22 cellular contexts compared by ENCODE assay signal in genomic region chr3:45272828-45273470, GRCh38. TPM values are rescaled to one million over a fixed set of nuclear protein-coding genes. Genes with fewer than 3 reads are reported as not detected.
A peak's percentile ranks its signal among the peaks of the same experiment; 100 is the strongest.
DNase-seq lines count a peak whose midpoint lies in the region; ATAC-seq and TF ChIP-seq lines count a peak whose summit lies in the region.
"Had no signal": no experiment of that assay in that cellular context is flagged by ENCODE, and none has a peak within 500 bp of the region (broad histone marks: within the 10 kb centered on the region; RNA-seq: fewer than 3 reads in every experiment).

No MANE protein-coding gene starts in this region.

- no peaks in the 10 kb centered on the region for H3K9me3 ChIP-seq in A673 (ENCODE audit: low read depth, low read length, poor library complexity, severe bottlenecking)
- no peaks in the 10 kb centered on the region for H3K9me3 ChIP-seq in effector memory CD4-positive, alpha-beta T cell (ENCODE audit: control insufficient read depth, low read length)

- no peak overlapping the region for H3K4me3 ChIP-seq in A673 (ENCODE audit: low read depth, low read length, poor library complexity, severe bottlenecking)
- no peak overlapping the region for H3K4me3 ChIP-seq in effector memory CD4-positive, alpha-beta T cell (ENCODE audit: insufficient read depth, low read depth, low read length, poor library complexity, severe bottlenecking)
- H3K4me3 ChIP-seq: gastroesophageal sphincter, hepatocyte, SK-N-MC had no signal

- no peak overlapping the region for H3K27ac ChIP-seq in A673 (ENCODE audit: low read depth, low read length, poor library complexity, severe bottlenecking)
- no peak overlapping the region for H3K27ac ChIP-seq in effector memory CD4-positive, alpha-beta T cell (ENCODE audit: insufficient read depth, low read length, poor library complexity, severe bottlenecking)
- H3K27ac ChIP-seq: gastroesophageal sphincter, hepatocyte, SK-N-MC had no signal

- no peaks in the 10 kb centered on the region for H3K27me3 ChIP-seq in A673 (replicated peaks; ENCODE audit: insufficient read depth, low read depth, low read length, poor library complexity)
- peaks cover 3% of the 10 kb centered on the region for H3K27me3 ChIP-seq in effector memory CD4-positive, alpha-beta T cell (replicated peaks; ENCODE audit: control insufficient read depth, insufficient read depth, low read length, poor library complexity, severe bottlenecking)
- H3K27me3 ChIP-seq: gastroesophageal sphincter, hepatocyte had no signal

- peak; percentile 40 for DNase-seq in NCI-H510A treated with DMSO at 0.1 percent for 48 hours (lab: John Stamatoyannopoulos, UW)
- no peak for DNase-seq in NCI-H510A (lab: John Stamatoyannopoulos, UW)
- DNase-seq in NCI-H2171 treated with DMSO at 0.1 percent for 48 hours (lab: John Stamatoyannopoulos, UW): peak; percentile 50
- DNase-seq in cerebellar cortex (ENCODE audit: low spot score): peak; percentile 64
- DNase-seq in pons (ENCODE audit: low spot score): peak; percentile 8
- no peak for DNase-seq in A673 (ENCODE audit: low spot score)
- no peak for DNase-seq in effector memory CD4-positive, alpha-beta T cell
- DNase-seq: activated CD4-positive, alpha-beta memory T cell treated with anti-CD3 and anti-CD28 coated beads, Interleukin-2, amount 10 ng/mL, durations not matched to agents 7 days and 5 days; activated CD4-positive, alpha-beta T cell treated with anti-CD3 and anti-CD28 coated beads for 1 hour; anterior cingulate cortex; cortex of kidney; MV-4-11; NCI-H146; NCI-H524 treated with DMSO at 0.1 percent for 48 hours; stimulated activated CD4-positive, alpha-beta T cell treated with anti-CD3 and anti-CD28 coated beads, Interleukin-4, amount 100 ng/mL, for 24 hours had no signal

- TF ChIP-seq CTCF in A673 (conservative IDR thresholded peaks at IDR 0.05; ENCODE audit: low read depth, low read length): no peak

- BruUV-seq in A673 (replicated peaks; lab: Mats Ljungman, UMichigan): no TSS peak

- CTCF ChIA-PET in A673 (lab: Charles Lee): no interaction called here

- POLR2A ChIA-PET in A673 (lab: Charles Lee; ENCODE audit: low non-redundant PET): no interaction called here

- H3K4me1 ChIP-seq in A673 (ENCODE audit: insufficient read depth, low read length, poor library complexity, severe bottlenecking): no peaks in the 10 kb centered on the region
- H3K4me1 ChIP-seq in effector memory CD4-positive, alpha-beta T cell (ENCODE audit: control insufficient read depth, insufficient read depth, low read length, poor library complexity, severe bottlenecking): no peaks in the 10 kb centered on the region
- H3K4me1 ChIP-seq: gastroesophageal sphincter had no signal

- ATAC-seq in HG03378 (IDR thresholded peaks at IDR 0.05; ENCODE audit: unreplicated experiment): no peak
- ATAC-seq: gastroesophageal sphincter, left colon, sciatic nerve had no signal

- intact Hi-C loops in A673 (cut with micrococcal nuclease; ENCODE audit: unreplicated experiment): no loop called here

- no peaks in the 10 kb centered on the region for H3K36me3 ChIP-seq in A673 (ENCODE audit: insufficient read depth, low read length, poor library complexity, severe bottlenecking)
- H3K36me3 ChIP-seq in effector memory CD4-positive, alpha-beta T cell (ENCODE audit: control insufficient read depth, insufficient read depth, low read length): no peaks in the 10 kb centered on the region
- H3K36me3 ChIP-seq: gastroesophageal sphincter had no signal

RNA-seq across cellular contexts. Expression of gene TMEM158, which starts 46.9 kb away (rescaled TPM):
- 6.1 and 7.2 TPM in 2 replicates for total RNA-seq in A673 (2021)
- total RNA-seq: activated CD4-positive, alpha-beta memory T cell treated with anti-CD3 and anti-CD28 coated beads, Interleukin-2, amount 10 ng/mL, durations not matched to agents 7 days and 5 days; B cell had no signal

Comparison
In these comparisons a context has a peak if more than half of its experiments do, and no peak if none do; other contexts are left out.
1. DNase-seq: peak in NCI-H510A treated with DMSO at 0.1 percent for 48 hours (single experiment), NCI-H2171 treated with DMSO at 0.1 percent for 48 hours (single experiment), cerebellar cortex (single experiment) and pons (single experiment); none in NCI-H510A (single experiment), A673 (single experiment) and effector memory CD4-positive, alpha-beta T cell (0 of 3).